ENCODE assay signal across 25 cellular contexts in the genomic region with DNA sequence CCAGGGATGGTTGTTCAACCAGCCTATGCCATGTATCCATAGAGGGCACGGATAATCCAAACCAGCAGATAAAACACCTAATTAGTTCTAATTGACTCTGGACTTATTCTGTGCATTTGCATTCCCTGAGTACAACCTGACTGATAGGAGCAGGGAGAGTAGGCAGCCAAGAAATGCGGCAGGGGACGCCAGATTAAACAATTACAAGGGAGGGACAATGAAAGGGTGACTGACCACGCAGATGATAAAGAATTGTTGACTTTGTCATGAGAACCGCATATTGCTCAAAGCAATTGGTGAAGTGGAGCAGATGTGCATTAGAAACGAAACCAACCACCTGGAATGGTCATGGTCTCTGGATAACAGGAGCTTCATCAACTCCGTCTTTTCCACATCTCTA.
"Had no signal": no experiment of that assay in that cellular context is flagged by ENCODE, and none has a peak within 500 bp of the region (broad histone marks: within the 10 kb centered on the region; RNA-seq: fewer than 3 reads in every experiment).

No MANE protein-coding gene starts in this region.

- H3K27ac ChIP-seq: adrenal gland, ascending aorta, breast epithelium, colonic mucosa, esophagus squamous epithelium, gastrocnemius medialis, lower lobe of right lung, transverse colon had no signal

- H3K27ac Mint-ChIP-seq: activated naive CD8-positive, alpha-beta T cell; activated T-helper 2 cell treated with anti-CD3 and anti-CD28 coated beads, Interferon-gamma antibody, Interleukin-2, Interleukin-4, amounts not matched to agents 10 μg/mL and 5 μg/mL and 100 μg/mL, durations not matched to agents 14 hours and 24 hours and 36 hours; stimulated activated effector memory CD8-positive, alpha-beta T cell treated with anti-CD3 and anti-CD28 coated beads, Interleukin-12 subunit alpha, Interleukin-12 subunit beta, amount 100 ng/mL, for 72 hours had no signal

- H3K9me3 Mint-ChIP-seq: activated T-helper 2 cell treated with anti-CD3 and anti-CD28 coated beads, Interferon-gamma antibody, Interleukin-2, Interleukin-4, amounts not matched to agents 10 μg/mL and 5 μg/mL and 100 μg/mL, durations not matched to agents 14 hours and 24 hours and 36 hours had no signal

- FAIRE-seq: small intestine, urothelium cell line had no signal

- ATAC-seq: activated T-cell treated with anti-CD3 and anti-CD28 coated beads, Interleukin-2, amount 50 U/mL, for 4 hours; gastrocnemius medialis; left colon; mucosa of descending colon; stimulated activated effector memory CD8-positive, alpha-beta T cell treated with anti-CD3 and anti-CD28 coated beads, Interleukin-12 subunit alpha, Interleukin-12 subunit beta, amount 100 ng/mL, for 72 hours had no signal

- H3K9me3 ChIP-seq: adrenal gland, ascending aorta, breast epithelium, colonic mucosa, esophagus squamous epithelium, gastrocnemius medialis, lower lobe of right lung, transverse colon had no signal

- H3K4me1 Mint-ChIP-seq: stimulated activated effector memory CD8-positive, alpha-beta T cell treated with anti-CD3 and anti-CD28 coated beads, Interleukin-12 subunit alpha, Interleukin-12 subunit beta, amount 100 ng/mL, for 72 hours had no signal

- H3K4me3 ChIP-seq: adrenal gland, ascending aorta, breast epithelium, colonic mucosa, esophagus squamous epithelium, gastrocnemius medialis, lower lobe of right lung, mucosa of descending colon, transverse colon had no signal

- H3K4me1 ChIP-seq: adrenal gland, breast epithelium, colonic mucosa, esophagus squamous epithelium, gastrocnemius medialis, lower lobe of right lung, transverse colon had no signal

- DNase-seq: activated CD4-positive, alpha-beta T cell treated with anti-CD3 and anti-CD28 coated beads for 4 hours; activated CD4-positive, alpha-beta T cell treated with anti-CD3 and anti-CD28 coated beads, Interleukin-2, amount 50 U/mL, for 48 hours; activated CD4-positive, CD25-positive, alpha-beta regulatory T cell; activated CD8-positive, alpha-beta memory T cell treated with anti-CD3 and anti-CD28 coated beads, Interleukin-2, amount 50 U/mL, for 48 hours; activated naive CD4-positive, alpha-beta T cell; activated T-cell treated with anti-CD3 and anti-CD28 coated beads, Interleukin-2, amount 50 U/mL, for 4 hours; adrenal gland; colonic mucosa; esophagus squamous epithelium; gastrocnemius medialis; head of caudate nucleus; islet precursor cell; left colon; lower lobe of right lung; mesendoderm; mucosa of descending colon; small intestine; stimulated activated CD4-positive, alpha-beta T cell treated with anti-CD3 and anti-CD28 coated beads, Interleukin-2, amount 100 ng/mL, for 24 hours; transverse colon had no signal

- H3K27me3 ChIP-seq: adrenal gland, ascending aorta, breast epithelium, colonic mucosa, esophagus squamous epithelium, gastrocnemius medialis, transverse colon had no signal

- H3K36me3 Mint-ChIP-seq: activated naive CD8-positive, alpha-beta T cell; stimulated activated effector memory CD8-positive, alpha-beta T cell treated with anti-CD3 and anti-CD28 coated beads, Interleukin-12 subunit alpha, Interleukin-12 subunit beta, amount 100 ng/mL, for 72 hours had no signal

- H3K36me3 ChIP-seq: adrenal gland, ascending aorta, breast epithelium, colonic mucosa, esophagus squamous epithelium, gastrocnemius medialis, lower lobe of right lung, transverse colon had no signal

- H3K4me3 Mint-ChIP-seq: activated naive CD8-positive, alpha-beta T cell; activated T-cell treated with anti-CD3 and anti-CD28 coated beads, Interleukin-2, amount 50 U/mL, for 4 hours; stimulated activated effector memory CD8-positive, alpha-beta T cell treated with anti-CD3 and anti-CD28 coated beads, Interleukin-12 subunit alpha, Interleukin-12 subunit beta, amount 100 ng/mL, for 72 hours had no signal
